In the genomic region with DNA sequence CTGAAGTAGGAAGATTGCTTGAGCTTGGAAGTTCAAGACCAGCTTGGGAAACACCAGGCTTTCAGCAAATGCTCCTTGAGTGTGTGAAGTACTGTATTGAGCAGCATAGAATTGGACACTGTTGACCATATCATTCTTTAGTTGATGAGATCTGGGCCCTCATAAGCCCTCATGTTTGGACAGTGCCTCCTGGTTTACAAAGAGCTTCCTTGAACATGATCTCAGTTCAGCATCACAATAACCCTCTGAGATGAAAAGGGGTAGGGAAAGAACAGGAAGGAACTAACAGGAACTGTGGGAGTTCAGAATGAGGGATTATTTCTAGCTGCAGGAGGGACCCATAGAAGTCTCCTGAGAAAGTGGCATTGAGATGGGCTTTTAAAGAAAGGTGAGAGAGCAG, we compare ENCODE assay signal across 19 cellular contexts.
DNase-seq lines count a peak whose midpoint lies in the region; TF ChIP-seq lines count a peak whose summit lies in the region.
"Had no signal": no experiment of that assay in that cellular context is flagged by ENCODE, and none has a peak within 500 bp of the region (broad histone marks: within the 10 kb centered on the region; RNA-seq: fewer than 3 reads in every experiment).

No MANE protein-coding gene starts in this region.

- H3K4me3 Mint-ChIP-seq in MCF 10A (ENCODE audit: unreplicated experiment) (no peak overlapping the region), endodermal cell (no peak overlapping the region), neural crest cell (no peak overlapping the region)
- H3K4me3 Mint-ChIP-seq in activated naive CD4-positive, alpha-beta T cell treated with anti-CD3 and anti-CD28 coated beads for 36 hours = no peak overlapping the region
- H3K4me3 Mint-ChIP-seq: CD4-positive, alpha-beta memory T cell had no signal

- no peaks in the 10 kb centered on the region for H3K79me2 ChIP-seq in mammary epithelial cell (ENCODE audit: insufficient read depth, low read length)

- peaks cover 35% of the 10 kb centered on the region for H3K4me1 Mint-ChIP-seq in MCF 10A (ENCODE audit: insufficient read depth, unreplicated experiment)
- peaks cover 32% of the 10 kb centered on the region for H3K4me1 Mint-ChIP-seq in endodermal cell
- peaks cover 50% of the 10 kb centered on the region for H3K4me1 Mint-ChIP-seq in neural crest cell
- H3K4me1 Mint-ChIP-seq in activated naive CD4-positive, alpha-beta T cell treated with anti-CD3 and anti-CD28 coated beads for 36 hours (ENCODE audit: low read depth) = no peaks in the 10 kb centered on the region
- H3K4me1 Mint-ChIP-seq: CD4-positive, alpha-beta memory T cell had no signal

- peak overlapping the region; percentile 19 for H3K27ac Mint-ChIP-seq in MCF 10A (ENCODE audit: low read depth, unreplicated experiment)
- no peak overlapping the region for H3K27ac Mint-ChIP-seq in endodermal cell
- peak overlapping the region; percentile 63 for H3K27ac Mint-ChIP-seq in neural crest cell (ENCODE audit: unreplicated experiment)
- H3K27ac Mint-ChIP-seq in activated naive CD4-positive, alpha-beta T cell treated with anti-CD3 and anti-CD28 coated beads for 36 hours = no peak overlapping the region
- H3K27ac Mint-ChIP-seq: CD4-positive, alpha-beta memory T cell had no signal

- dilution Hi-C loops in mammary epithelial cell (cut with HindIII; ENCODE audit: low sequenced_read_pairs) = no loop called here

- H3K4me2 ChIP-seq in mammary epithelial cell (ENCODE audit: insufficient read depth, low read depth, low read length) = no peak overlapping the region
- H3K4me2 ChIP-seq: A549 had no signal

- DNase-seq in MCF 10A (ENCODE audit: unreplicated experiment) (no peak), mammary epithelial cell (no peak), endodermal cell (peak; percentile 22), neural crest cell (ENCODE audit: low read depth, low spot score) (no peak), substantia nigra (lab: John Stamatoyannopoulos, UW) (no peak), midbrain (lab: John Stamatoyannopoulos, UW) (no peak)
- no peak for DNase-seq in activated naive CD4-positive, alpha-beta T cell treated with anti-CD3 and anti-CD28 coated beads for 36 hours
- DNase-seq: 8988T; ACHN; C1 segment of cervical spinal cord; Calu3; CD4-positive, alpha-beta memory T cell; COR-L47; DMS53; DMS79 treated with DMSO at 0.1 percent for 48 hours; GM23248; H7; HCEC 1CT had no signal

- no peaks in the 10 kb centered on the region for H3K27me3 ChIP-seq in mammary epithelial cell (ENCODE audit: insufficient read depth, low read length)
- H3K27me3 ChIP-seq in endodermal cell (ENCODE audit: control insufficient read depth, insufficient read depth, low read length, poor library complexity, severe bottlenecking) = no peaks in the 10 kb centered on the region

- TF ChIP-seq CTCF in MCF 10A (IDR thresholded peaks at IDR 0.05; ENCODE audit: unreplicated experiment) (no peak), mammary epithelial cell (conservative IDR thresholded peaks at IDR 0.05 in 1 of 2, IDR thresholded peaks at IDR 0.05 in 1 of 2; ENCODE audit: extremely low read depth in 1 of 2, insufficient read depth in 1 of 2, low read depth in 1 of 2, low read length in 2 of 2) (no peak), endodermal cell (conservative IDR thresholded peaks at IDR 0.05) (no peak), neural crest cell (conservative IDR thresholded peaks at IDR 0.05) (no peak)

- in situ Hi-C loops in mammary epithelial cell (cut with MboI; ENCODE audit: low sequenced_read_pairs in 2 of 2) = no loop called here

- CTCF ChIA-PET in MCF 10A (lab: Yijun Ruan, JAX) = interaction anchor here (0.9 to 1.5 kb wide), 4 partner anchors 9 to 653 kb away, joined by 3 to 6 read pairs (median 4); no protein-coding TSS in a partner anchor
- CTCF ChIA-PET in mammary epithelial cell (lab: Charles Lee; ENCODE audit: low non-redundant PET) = no interaction called here
- CTCF ChIA-PET in activated naive CD4-positive, alpha-beta T cell treated with anti-CD3 and anti-CD28 coated beads for 36 hours (lab: Charles Lee) = no interaction called here

- H3K4me3 ChIP-seq in mammary epithelial cell (replicated peaks in 1 of 3; ENCODE audit: insufficient read depth in 1 of 3, low read depth in 2 of 3, low read length in 3 of 3) (no peak overlapping the region), endodermal cell (ENCODE audit: low read length) (no peak overlapping the region)
- H3K4me3 ChIP-seq: A549, GM23248 had no signal

- H3K27ac ChIP-seq in mammary epithelial cell (ENCODE audit: insufficient read depth, low read depth, low read length) (no peak overlapping the region), endodermal cell (ENCODE audit: low read depth, low read length) (no peak overlapping the region), substantia nigra (ENCODE audit: low read depth, low read length, poor library complexity, severe bottlenecking) (no peak overlapping the region)
- H3K27ac ChIP-seq: A549, GM23248 had no signal

- no peaks in the 10 kb centered on the region for H3K9me3 Mint-ChIP-seq in MCF 10A (ENCODE audit: unreplicated experiment)
- H3K9me3 Mint-ChIP-seq in endodermal cell = no peaks in the 10 kb centered on the region
- no peaks in the 10 kb centered on the region for H3K9me3 Mint-ChIP-seq in neural crest cell
- no peaks in the 10 kb centered on the region for H3K9me3 Mint-ChIP-seq in activated naive CD4-positive, alpha-beta T cell treated with anti-CD3 and anti-CD28 coated beads for 36 hours
- H3K9me3 Mint-ChIP-seq: CD4-positive, alpha-beta memory T cell had no signal

- POLR2A ChIA-PET in MCF 10A (lab: Yijun Ruan, JAX) = interaction anchor here (1.5 kb wide), 1 partner anchor 107 kb away, joined by 6 read pairs; no protein-coding TSS in a partner anchor

- no peaks in the 10 kb centered on the region for H3K4me1 ChIP-seq in mammary epithelial cell (ENCODE audit: insufficient read depth, low read length)
- H3K4me1 ChIP-seq in endodermal cell (ENCODE audit: control insufficient read depth, insufficient read depth, low read length) = no peaks in the 10 kb centered on the region

- BruUV-seq in MCF 10A (replicated peaks; lab: Mats Ljungman, UMichigan) (no TSS peak), mammary epithelial cell (replicated peaks; lab: Mats Ljungman, UMichigan) (no TSS peak)

- H3K36me3 ChIP-seq in mammary epithelial cell (ENCODE audit: insufficient read depth, low read length) (no peaks in the 10 kb centered on the region), endodermal cell (ENCODE audit: control insufficient read depth, insufficient read depth, low read length) (no peaks in the 10 kb centered on the region)

- H2AFZ ChIP-seq in mammary epithelial cell (ENCODE audit: low read depth, low read length) = no peak overlapping the region
- H2AFZ ChIP-seq: GM23248 had no signal

- no peaks in the 10 kb centered on the region for H4K20me1 ChIP-seq in mammary epithelial cell (ENCODE audit: insufficient read depth, low read length)

- H3K9me3 ChIP-seq in mammary epithelial cell (replicated peaks; ENCODE audit: insufficient read depth, low read length) = no peaks in the 10 kb centered on the region
- no peaks in the 10 kb centered on the region for H3K9me3 ChIP-seq in endodermal cell (ENCODE audit: control insufficient read depth, low read length)
- H3K9me3 ChIP-seq: A549 had no signal

- peaks cover 4% of the 10 kb centered on the region for H3K36me3 Mint-ChIP-seq in MCF 10A (ENCODE audit: insufficient read depth, unreplicated experiment)
- H3K36me3 Mint-ChIP-seq in endodermal cell (ENCODE audit: low read depth) = no peaks in the 10 kb centered on the region
- H3K36me3 Mint-ChIP-seq in neural crest cell (ENCODE audit: low read depth) = no peaks in the 10 kb centered on the region
- no peaks in the 10 kb centered on the region for H3K36me3 Mint-ChIP-seq in activated naive CD4-positive, alpha-beta T cell treated with anti-CD3 and anti-CD28 coated beads for 36 hours (ENCODE audit: low read depth)
- H3K36me3 Mint-ChIP-seq: CD4-positive, alpha-beta memory T cell had no signal

- intact Hi-C loops in MCF 10A (cut with micrococcal nuclease) (no loop called here), mammary epithelial cell (cut with micrococcal nuclease) (no loop called here)
- intact Hi-C loops in activated naive CD4-positive, alpha-beta T cell treated with anti-CD3 and anti-CD28 coated beads for 36 hours (cut with micrococcal nuclease) = no loop called here

- H3K9ac ChIP-seq in mammary epithelial cell (ENCODE audit: insufficient read depth, low read length) (no peak overlapping the region), endodermal cell (ENCODE audit: extremely low read depth, low read length, poor library complexity, severe bottlenecking) (no peak overlapping the region)
- H3K9ac ChIP-seq: GM23248 had no signal

- H3K27me3 Mint-ChIP-seq in MCF 10A (ENCODE audit: insufficient read depth, unreplicated experiment) = no peaks in the 10 kb centered on the region
- H3K27me3 Mint-ChIP-seq in endodermal cell (ENCODE audit: insufficient read depth) = peaks cover 3% of the 10 kb centered on the region
- no peaks in the 10 kb centered on the region for H3K27me3 Mint-ChIP-seq in neural crest cell (ENCODE audit: low read depth)
- no peaks in the 10 kb centered on the region for H3K27me3 Mint-ChIP-seq in activated naive CD4-positive, alpha-beta T cell treated with anti-CD3 and anti-CD28 coated beads for 36 hours (ENCODE audit: low read depth)

Comparison
In these comparisons a context has a peak if more than half of its experiments do, and no peak if none do; other contexts are left out.
1. H3K27ac Mint-ChIP-seq: peak in MCF 10A (single experiment) and neural crest cell (single experiment); none in endodermal cell (single experiment) and activated naive CD4-positive, alpha-beta T cell treated with anti-CD3 and anti-CD28 coated beads for 36 hours (single experiment).